In genomic region chr2:179235463-179236108, GRCh38 we compare ENCODE assay signal across 12 cellular contexts. TPM values are rescaled to one million over a fixed set of nuclear protein-coding genes. Genes with fewer than 3 reads are reported as not detected.
DNase-seq lines count a peak whose midpoint lies in the region; ATAC-seq, FAIRE-seq and TF ChIP-seq lines count a peak whose summit lies in the region.
"Had no signal": no experiment of that assay in that cellular context is flagged by ENCODE, and none has a peak within 500 bp of the region (broad histone marks: within the 10 kb centered on the region; RNA-seq: fewer than 3 reads in every experiment).

No MANE protein-coding gene starts in this region.

- TF ChIP-seq POLR2A in IMR-90 (IDR thresholded peaks at IDR 0.05; ENCODE audit: low read depth, low read length) = no peak

- H3K9ac ChIP-seq in IMR-90 (ENCODE audit: low read depth, low read length) (no peak overlapping the region), mesenchymal stem cell (ENCODE audit: low read length) (peak overlapping the region; percentile 66)

- TF ChIP-seq RAD21 in IMR-90 (IDR thresholded peaks at IDR 0.05; ENCODE audit: low read length) = no peak

- peaks cover 0 to 4% (median 0%) of the 10 kb centered on the region in 8 donors for H3K9me3 Mint-ChIP-seq in CD4-positive, alpha-beta memory T cell

- H3K14ac ChIP-seq in IMR-90 (replicated peaks; ENCODE audit: low read depth, low read length) (no peak overlapping the region), mesenchymal stem cell (ENCODE audit: low read length in 2 of 2) (no peak overlapping the region)

- H2BK120ac ChIP-seq in IMR-90 (ENCODE audit: low read depth, low read length) = no peak overlapping the region
- no peak overlapping the region for H2BK120ac ChIP-seq in mesenchymal stem cell (ENCODE audit: low read depth, low read length)

- FAIRE-seq in bronchial epithelial cell (lab: Jason Lieb, UNC) = no peak

- H3K27me3 Mint-ChIP-seq in CD4-positive, alpha-beta memory T cell = no peaks in the 10 kb centered on the region
- H3K27me3 Mint-ChIP-seq: activated naive CD8-positive, alpha-beta T cell treated with anti-CD3 and anti-CD28 coated beads, Interleukin-2, amount 10 ng/mL, durations not matched to agents 7 days and 5 days; T-helper 17 cell had no signal

- no peak overlapping the region for H2AK9ac ChIP-seq in IMR-90 (replicated peaks; ENCODE audit: low read depth, low read length, poor library complexity)

- H3K18ac ChIP-seq in IMR-90 (ENCODE audit: low read depth, low read length) (no peak overlapping the region), mesenchymal stem cell (ENCODE audit: low read depth in 1 of 2, low read length in 2 of 2) (no peak overlapping the region)

- H3K56ac ChIP-seq in IMR-90 (ENCODE audit: extremely low read depth, insufficient read depth, low read length) = no peak overlapping the region

- TF ChIP-seq CTCF in IMR-90 (conservative IDR thresholded peaks at IDR 0.05; ENCODE audit: low read depth, low read length) (no peak), bronchial epithelial cell (IDR thresholded peaks at IDR 0.05; ENCODE audit: insufficient read depth, low read length, severe bottlenecking) (no peak)

- H3K36me3 ChIP-seq in IMR-90 (ENCODE audit: control insufficient read depth, insufficient read depth, low read length) (0 out of 2 replicates have a peak, but pooled peaks cover 2% of the 10 kb centered on the region), bronchial epithelial cell (ENCODE audit: control insufficient read depth, insufficient read depth, low read length) (no peaks in the 10 kb centered on the region), mesenchymal stem cell (ENCODE audit: control insufficient read depth in 1 of 2, insufficient read depth in 2 of 2, low read depth in 1 of 2, low read length in 2 of 2) (peaks cover 0 to 6% of the 10 kb centered on the region in 2 experiments)
- no peaks in the 10 kb centered on the region for H3K36me3 ChIP-seq in CD4-positive, alpha-beta memory T cell (ENCODE audit: insufficient read depth, low read length)

- no TSS peak for BruUV-seq in IMR-90 (replicated peaks; lab: Mats Ljungman, UMichigan)

- H4K5ac ChIP-seq in IMR-90 (ENCODE audit: low read depth, low read length) = no peak overlapping the region

- H2BK15ac ChIP-seq in IMR-90 (ENCODE audit: low read depth, low read length) (no peak overlapping the region), mesenchymal stem cell (ENCODE audit: low read depth, poor library complexity, severe bottlenecking) (no peak overlapping the region)

- dilution Hi-C loops in IMR-90 (cut with HindIII; ENCODE audit: low sequenced_read_pairs, unreplicated experiment) = no loop called here

- H3K9me3 ChIP-seq in IMR-90 (ENCODE audit: control insufficient read depth, insufficient read depth, low read length) = no peaks in the 10 kb centered on the region
- H3K9me3 ChIP-seq in mesenchymal stem cell (ENCODE audit: control insufficient read depth, low read length) = no peaks in the 10 kb centered on the region
- H3K9me3 ChIP-seq in CD4-positive, alpha-beta memory T cell (ENCODE audit: control insufficient read depth in 1 of 2, low read length in 2 of 2) = no peaks in the 10 kb centered on the region
- H3K9me3 ChIP-seq: Caco-2 had no signal

- no peak overlapping the region for H3K27ac Mint-ChIP-seq in CD4-positive, alpha-beta memory T cell
- H3K27ac Mint-ChIP-seq: activated naive CD8-positive, alpha-beta T cell treated with anti-CD3 and anti-CD28 coated beads, Interleukin-2, amount 10 ng/mL, durations not matched to agents 7 days and 5 days; T-helper 17 cell had no signal

- H3K4me1 Mint-ChIP-seq in CD4-positive, alpha-beta memory T cell = peaks cover 0 to 27% (median 9%) of the 10 kb centered on the region in 4 donors

- H2AK5ac ChIP-seq in IMR-90 (ENCODE audit: low read depth, low read length) = no peak overlapping the region
- H2AK5ac ChIP-seq in mesenchymal stem cell (ENCODE audit: low read length, severe bottlenecking) = no peak overlapping the region

- intact Hi-C loops in IMR-90 (cut with micrococcal nuclease) = no loop called here
- intact Hi-C loops in CD4-positive, alpha-beta memory T cell (cut with micrococcal nuclease) = no loop called here

- H3K4me3 ChIP-seq in IMR-90 (ENCODE audit: insufficient read depth, low read depth, low read length) (no peak overlapping the region), bronchial epithelial cell (ENCODE audit: low read depth, low read length) (no peak overlapping the region), mesenchymal stem cell (ENCODE audit: insufficient read depth in 1 of 2, low read depth in 1 of 2, low read length in 2 of 2) (peak overlapping the region in 1 of 2 experiments; percentile 44)
- no peak overlapping the region for H3K4me3 ChIP-seq in CD4-positive, alpha-beta memory T cell (ENCODE audit: low read length in 2 of 2)

- H3K23ac ChIP-seq in IMR-90 (ENCODE audit: low read depth, low read length) (no peak overlapping the region), mesenchymal stem cell (ENCODE audit: low read length in 2 of 2) (no peak overlapping the region)

- 92% methylated on average over 4 of the region's 7 CpGs; no CpG with 5 or more reads in 1 of the 2 experiments for WGBS in IMR-90 (ENCODE audit: extremely low coverage in 2 of 2, insufficient read length in 1 of 2), 2 experiments
- WGBS in mesenchymal stem cell = 92% methylated on average over 7 of the region's 7 CpGs

- no peak overlapping the region for H2BK5ac ChIP-seq in IMR-90 (ENCODE audit: low read depth, low read length, poor library complexity, severe bottlenecking)
- no peak overlapping the region for H2BK5ac ChIP-seq in mesenchymal stem cell (ENCODE audit: low read depth, low read length, poor library complexity, severe bottlenecking)

- H3K4me3 Mint-ChIP-seq in CD4-positive, alpha-beta memory T cell = no peak overlapping the region
- H3K4me3 Mint-ChIP-seq: activated naive CD8-positive, alpha-beta T cell treated with anti-CD3 and anti-CD28 coated beads, Interleukin-2, amount 10 ng/mL, durations not matched to agents 7 days and 5 days; T-helper 17 cell had no signal

- no peak overlapping the region for H2BK20ac ChIP-seq in IMR-90 (ENCODE audit: low read depth, low read length)

- DNase-seq in CD1c-positive myeloid dendritic cell (ENCODE audit: extremely low spot score) (peak; percentile 24), IMR-90 (peak; percentile 40), bronchial epithelial cell (ENCODE audit: low read depth) (peak; percentile 60), mesenchymal stem cell (no peak), HCEC 1CT (no peak)
- DNase-seq in CD4-positive, alpha-beta memory T cell = no peak
- DNase-seq: activated naive CD8-positive, alpha-beta T cell treated with anti-CD3 and anti-CD28 coated beads, Interleukin-2, amount 10 ng/mL, durations not matched to agents 7 days and 5 days; Caco-2; NCI-H1048; T-helper 17 cell had no signal

- H3K79me1 ChIP-seq in IMR-90 (ENCODE audit: low read depth in 1 of 2, low read length in 2 of 2) = peaks cover 18 to 43% of the 10 kb centered on the region in 2 experiments
- H3K79me1 ChIP-seq in mesenchymal stem cell (replicated peaks; ENCODE audit: low read length, poor library complexity, severe bottlenecking) = peaks cover 17% of the 10 kb centered on the region

- POLR2A ChIA-PET in IMR-90 (lab: Charles Lee; ENCODE audit: unreplicated experiment) = no interaction called here
- POLR2A ChIA-PET in CD4-positive, alpha-beta memory T cell (lab: Charles Lee; ENCODE audit: partially characterized antibody) = no interaction called here

- peaks cover 2% of the 10 kb centered on the region for H3K4me1 ChIP-seq in IMR-90 (ENCODE audit: control insufficient read depth, insufficient read depth, low read length)
- H3K4me1 ChIP-seq in mesenchymal stem cell (ENCODE audit: control insufficient read depth, insufficient read depth, low read depth, low read length) = peaks cover 2% of the 10 kb centered on the region
- peaks cover 18% of the 10 kb centered on the region for H3K4me1 ChIP-seq in CD4-positive, alpha-beta memory T cell (ENCODE audit: insufficient read depth, low read length)

- no peak overlapping the region for H2BK12ac ChIP-seq in mesenchymal stem cell (ENCODE audit: low read length in 2 of 2)

- ATAC-seq in IMR-90 (ENCODE audit: low read depth) (no peak), HG02938 (IDR thresholded peaks at IDR 0.05; ENCODE audit: unreplicated experiment) (no peak), GM21576 (IDR thresholded peaks at IDR 0.05; ENCODE audit: unreplicated experiment) (no peak)
- ATAC-seq: T-helper 17 cell had no signal

- H3K4ac ChIP-seq in IMR-90 (ENCODE audit: low read depth, low read length) (no peak overlapping the region), mesenchymal stem cell (ENCODE audit: low read depth in 1 of 2, low read length in 2 of 2) (no peak overlapping the region)

- H3K27me3 ChIP-seq in IMR-90 (ENCODE audit: control insufficient read depth, insufficient read depth, low read length) (no peaks in the 10 kb centered on the region), bronchial epithelial cell (ENCODE audit: control insufficient read depth, insufficient read depth, low read length) (no peaks in the 10 kb centered on the region), mesenchymal stem cell (ENCODE audit: control insufficient read depth in 1 of 2, insufficient read depth in 1 of 2, low read length in 2 of 2) (no peaks in the 10 kb centered on the region)
- H3K27me3 ChIP-seq in CD4-positive, alpha-beta memory T cell (ENCODE audit: insufficient read depth, low read length) = no peaks in the 10 kb centered on the region

- H4K8ac ChIP-seq in IMR-90 (ENCODE audit: low read depth in 2 of 2, low read length in 2 of 2) (no peak overlapping the region), mesenchymal stem cell (ENCODE audit: low read length) (no peak overlapping the region)

- H4K20me1 ChIP-seq in IMR-90 (ENCODE audit: insufficient read depth, low read length) = peaks cover 5% of the 10 kb centered on the region; the same call in 1 of the 2 replicates

- no peak overlapping the region for H2AFZ ChIP-seq in IMR-90 (replicated peaks; ENCODE audit: low read length, poor library complexity)
- H2AFZ ChIP-seq in mesenchymal stem cell (ENCODE audit: low read depth, low read length) = no peak overlapping the region

- CTCF ChIA-PET in IMR-90 (lab: Yijun Ruan, JAX) = interaction anchor here (0.6 kb wide), 1 partner anchor 655 kb away, joined by 4 read pairs; no protein-coding TSS in a partner anchor
- CTCF ChIA-PET in CD4-positive, alpha-beta memory T cell (lab: Charles Lee; ENCODE audit: partially characterized antibody) = no interaction called here

- peaks cover 5% of the 10 kb centered on the region for H3K9me1 ChIP-seq in IMR-90 (ENCODE audit: insufficient read depth, low read length)

- H4K91ac ChIP-seq in IMR-90 (ENCODE audit: insufficient read depth, low read depth, low read length) (no peak overlapping the region), mesenchymal stem cell (ENCODE audit: low read length) (no peak overlapping the region)

- H3K27ac ChIP-seq in IMR-90 (ENCODE audit: insufficient read depth, low read length) (no peak overlapping the region), mesenchymal stem cell (ENCODE audit: low read length, poor library complexity, severe bottlenecking) (peak overlapping the region; percentile 42)
- no peak overlapping the region for H3K27ac ChIP-seq in CD4-positive, alpha-beta memory T cell (ENCODE audit: low read depth, low read length)

- in situ Hi-C loops in IMR-90 (cut with MboI; ENCODE audit: low sequenced_read_pairs) = no loop called here

- H3K36me3 Mint-ChIP-seq in CD4-positive, alpha-beta memory T cell = no peaks in the 10 kb centered on the region

- H3K4me2 ChIP-seq in IMR-90 (ENCODE audit: low read depth, low read length) = no peak overlapping the region
- no peak overlapping the region for H3K4me2 ChIP-seq in mesenchymal stem cell (ENCODE audit: low read length, poor library complexity, severe bottlenecking)

RNA-seq across cellular contexts. Expression of gene SESTD1, which starts 29.0 kb away (rescaled TPM):
- total RNA-seq in IMR-90 (2012; rRNA removed) (11.1 and 12.7 TPM in 2 replicates), bronchial epithelial cell (15.3 and 20.5 TPM in 2 replicates)
- 8.4 and 11.9 TPM in 2 replicates for polyA plus RNA-seq in IMR-90 (2012; rRNA removed)
- polyA plus RNA-seq in IMR-90 (2012; cell fraction: cytosol; rRNA removed) = 4.1 and 7.3 TPM in 2 replicates
- polyA plus RNA-seq in IMR-90 (2012; cell fraction: nucleus; rRNA removed; ENCODE audit: low replicate concordance) = 3.4 and 12.1 TPM in 2 replicates
- 28.8 TPM for polyA plus RNA-seq in mesenchymal stem cell (2013, experiment 1 of 2)
- 29.6 TPM for polyA plus RNA-seq in mesenchymal stem cell (2013, experiment 2 of 2)
- 10 to 100 TPM; 11.5 to 11.9 TPM for total RNA-seq in CD4-positive, alpha-beta memory T cell
- 1 to 10 TPM in 1 of 2 donors, under 1 TPM in 1; 0.81 to 2.5 TPM for polyA plus RNA-seq in CD4-positive, alpha-beta memory T cell

Comparison
In these comparisons a context has a peak if more than half of its experiments do, and no peak if none do; other contexts are left out.
1. DNase-seq: peak in CD1c-positive myeloid dendritic cell (single experiment), IMR-90 (single experiment) and bronchial epithelial cell (single experiment); none in mesenchymal stem cell (single experiment), HCEC 1CT (single experiment) and CD4-positive, alpha-beta memory T cell (0 of 5).